27 cellular contexts compared by ENCODE assay signal in the genomic region with DNA sequence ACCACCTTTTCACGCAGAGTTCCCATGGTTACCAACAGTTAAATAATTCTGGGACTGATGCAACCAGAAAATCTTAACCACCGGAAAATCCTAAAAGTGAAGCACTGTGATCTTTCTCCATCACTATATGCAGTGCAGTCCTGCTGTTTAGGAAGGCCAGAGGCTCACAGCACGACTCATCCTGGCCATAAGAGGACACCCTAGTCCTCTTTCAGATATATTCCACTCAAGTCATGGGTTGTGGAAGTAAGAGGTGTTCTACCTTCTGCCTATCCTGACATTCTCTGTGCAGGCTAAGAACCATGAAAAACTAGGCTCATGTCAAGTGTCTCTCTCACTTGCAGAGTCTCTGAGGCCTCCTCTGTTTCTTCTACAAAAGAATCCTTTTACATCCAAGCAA.
"Had no signal": no experiment of that assay in that cellular context is flagged by ENCODE, and none has a peak within 500 bp of the region (broad histone marks: within the 10 kb centered on the region; RNA-seq: fewer than 3 reads in every experiment).

No MANE protein-coding gene starts in this region.

- H3K9me3 Mint-ChIP-seq: activated CD4-positive, alpha-beta memory T cell treated with anti-CD3 and anti-CD28 coated beads for 36 hours; activated CD4-positive, alpha-beta T cell treated with anti-CD3 and anti-CD28 coated beads, Interleukin-2, amount 10 ng/mL, durations not matched to agents 7 days and 5 days; activated naive CD4-positive, alpha-beta T cell treated with anti-CD3 and anti-CD28 coated beads for 36 hours; activated T-cell treated with anti-CD3 and anti-CD28 coated beads, Interleukin-2, amount 50 U/mL, for 4 hours had no signal

- H3K27ac Mint-ChIP-seq: activated CD4-positive, alpha-beta memory T cell treated with anti-CD3 and anti-CD28 coated beads for 36 hours; activated CD4-positive, alpha-beta T cell treated with anti-CD3 and anti-CD28 coated beads, Interleukin-2, amount 10 ng/mL, durations not matched to agents 7 days and 5 days; activated naive CD4-positive, alpha-beta T cell treated with anti-CD3 and anti-CD28 coated beads for 36 hours; activated naive CD8-positive, alpha-beta T cell had no signal

- ATAC-seq: activated T-cell treated with anti-CD3 and anti-CD28 coated beads, Interleukin-2, amount 50 U/mL, for 4 hours had no signal

- H3K9ac ChIP-seq: SK-N-SH had no signal

- DNase-seq: activated CD4-positive, alpha-beta memory T cell treated with anti-CD3 and anti-CD28 coated beads for 36 hours; activated CD4-positive, alpha-beta T cell treated with anti-CD3 and anti-CD28 coated beads, Interleukin-2, amount 10 ng/mL, durations not matched to agents 7 days and 5 days; activated CD4-positive, CD25-positive, alpha-beta regulatory T cell; activated CD8-positive, alpha-beta memory T cell treated with anti-CD3 and anti-CD28 coated beads for 24 hours; activated gamma-delta T cell; activated naive CD4-positive, alpha-beta T cell treated with anti-CD3 and anti-CD28 coated beads for 36 hours; activated T-cell treated with anti-CD3 and anti-CD28 coated beads, Interleukin-2, amount 50 U/mL, for 4 hours; central memory CD4-positive, alpha-beta T cell; Karpas-422; MM.1S; NCI-H1105 treated with DMSO at 0.1 percent for 48 hours; NCI-H1436 treated with DMSO at 0.1 percent for 48 hours; NCI-H187; NCI-H2081; NCI-H510A treated with DMSO at 0.1 percent for 48 hours; NCI-H69; NK-92 treated with Interleukin-12 subunit alpha and Interleukin-12 subunit beta, amount 100 ng/mL, for 24 hours; OCI-M1; Peyer's patch; Right ventricle myocardium superior; SJCRH30; SK-N-SH; T-helper 1 cell had no signal

- H3K9me3 ChIP-seq: breast epithelium, Peyer's patch, SJCRH30, SK-N-SH had no signal

- H3K4me1 Mint-ChIP-seq: activated CD4-positive, alpha-beta T cell treated with anti-CD3 and anti-CD28 coated beads, Interleukin-2, amount 10 ng/mL, durations not matched to agents 7 days and 5 days had no signal

- H3K9me2 ChIP-seq: SK-N-SH had no signal

- H3K4me3 Mint-ChIP-seq: activated CD4-positive, alpha-beta memory T cell treated with anti-CD3 and anti-CD28 coated beads for 36 hours; activated CD4-positive, alpha-beta T cell treated with anti-CD3 and anti-CD28 coated beads, Interleukin-2, amount 10 ng/mL, durations not matched to agents 7 days and 5 days; activated naive CD4-positive, alpha-beta T cell treated with anti-CD3 and anti-CD28 coated beads for 36 hours; activated naive CD8-positive, alpha-beta T cell; activated T-cell treated with anti-CD3 and anti-CD28 coated beads, Interleukin-2, amount 50 U/mL, for 4 hours had no signal

- H3K4me2 ChIP-seq: SK-N-SH had no signal

- H3K4me3 ChIP-seq: breast epithelium, Peyer's patch, SJCRH30 had no signal

- H3K27me3 Mint-ChIP-seq: activated CD4-positive, alpha-beta memory T cell treated with anti-CD3 and anti-CD28 coated beads for 36 hours; activated CD4-positive, alpha-beta T cell treated with anti-CD3 and anti-CD28 coated beads, Interleukin-2, amount 10 ng/mL, durations not matched to agents 7 days and 5 days; activated naive CD8-positive, alpha-beta T cell had no signal

- H3K36me3 ChIP-seq: breast epithelium had no signal

- H3K4me1 ChIP-seq: breast epithelium, Peyer's patch, SJCRH30 had no signal

- H3K27me3 ChIP-seq: breast epithelium, Peyer's patch, SJCRH30 had no signal

- H3K27ac ChIP-seq: breast epithelium, Peyer's patch, RWPE1, SJCRH30, VCaP had no signal
